Comparison of ENCODE assay signal across 16 cellular contexts in genomic region chr16:71350821-71351557, GRCh38. TPM values are rescaled to one million over a fixed set of nuclear protein-coding genes. Genes with fewer than 3 reads are reported as not detected.
A peak's percentile ranks its signal among the peaks of the same experiment; 100 is the strongest.
DNase-seq lines count a peak whose midpoint lies in the region; ATAC-seq and TF ChIP-seq lines count a peak whose summit lies in the region.
"Had no signal": no experiment of that assay in that cellular context is flagged by ENCODE, and none has a peak within 500 bp of the region (broad histone marks: within the 10 kb centered on the region; RNA-seq: fewer than 3 reads in every experiment).

No MANE protein-coding gene starts in this region.

- DNase-seq in cardiac septum (ENCODE audit: low spot score) = peak; percentile 63
- DNase-seq in Right ventricle myocardium inferior (ENCODE audit: missing footprints) = no peak
- DNase-seq in HuH-7.5 (ENCODE audit: low spot score) = peak; percentile 7
- peak; percentile 36 for DNase-seq in islet precursor cell
- peak; percentile 41 for DNase-seq in osteoblast (ENCODE audit: insufficient read length, low spot score, missing footprints)
- no peak for DNase-seq in HPDE6-E6E7 (ENCODE audit: extremely low spot score)
- DNase-seq in omental fat pad (ENCODE audit: low spot score) = no peak
- DNase-seq: BE2C, DND-41, GDM1, H7, IMR-90 had no signal

- H3K9me3 ChIP-seq in osteoblast (ENCODE audit: low read depth, low read length) = no peaks in the 10 kb centered on the region
- H3K9me3 ChIP-seq: A549, BE2C had no signal

- no peak for TF ChIP-seq CTCF in osteoblast (IDR thresholded peaks at IDR 0.05; ENCODE audit: extremely low read depth, low read depth, low read length)
- no peak for TF ChIP-seq CTCF in omental fat pad (IDR thresholded peaks at IDR 0.05)

- no peak overlapping the region for H2AFZ ChIP-seq in osteoblast (ENCODE audit: low read length)
- H2AFZ ChIP-seq: GM23338 had no signal

- peaks cover 16% of the 10 kb centered on the region for H3K27me3 ChIP-seq in osteoblast (ENCODE audit: insufficient read depth, low read length)

- H4K20me1 ChIP-seq in osteoblast (ENCODE audit: insufficient read depth, low read length) = no peaks in the 10 kb centered on the region

- no peak overlapping the region for H3K4me2 ChIP-seq in osteoblast (ENCODE audit: insufficient read depth, low read length)
- H3K4me2 ChIP-seq: A549, GM23338 had no signal

- H3K36me3 ChIP-seq in osteoblast (ENCODE audit: insufficient read depth, low read length) = no peaks in the 10 kb centered on the region
- H3K36me3 ChIP-seq: BE2C had no signal

- no peaks in the 10 kb centered on the region for H3K79me2 ChIP-seq in osteoblast (ENCODE audit: insufficient read depth, low read length)

- H3K27ac ChIP-seq in osteoblast (ENCODE audit: low read depth, low read length) = no peak overlapping the region
- H3K27ac ChIP-seq: A549 had no signal

- intact Hi-C loops in cardiac septum (cut with DNase I) (no loop called here), Right ventricle myocardium inferior (cut with DNase I) (no loop called here)

- ATAC-seq in Right ventricle myocardium inferior (no peak), HG03520 (IDR thresholded peaks at IDR 0.05; ENCODE audit: unreplicated experiment) (no peak), omental fat pad (ENCODE audit: low FRiP score) (no peak)
- ATAC-seq: A549; CD8-positive, alpha-beta T cell; GM23338 had no signal

- H3K4me1 ChIP-seq in osteoblast (ENCODE audit: insufficient read depth, low read length) = no peaks in the 10 kb centered on the region
- H3K4me1 ChIP-seq: A549, BE2C had no signal

- no peak overlapping the region for H3K4me3 ChIP-seq in osteoblast (ENCODE audit: insufficient read depth, low read length)
- H3K4me3 ChIP-seq: A549, GM23338 had no signal

RNA-seq across cellular contexts. Expression of gene CALB2, which starts 7.5 kb away (rescaled TPM):
- total RNA-seq in cardiac septum (0.70 TPM), Right ventricle myocardium inferior (1.7 TPM), osteoblast (1.1 and 2.4 TPM in 2 replicates), omental fat pad (100 to 1,000 TPM in 2 of 4 donors, 10 to 100 TPM in 2; 15.0 to 148 (median 105) TPM)
- total RNA-seq: CD8-positive, alpha-beta T cell had no signal

Comparison
In these comparisons a context has a peak if more than half of its experiments do, and no peak if none do; other contexts are left out.
1. DNase-seq: peak in cardiac septum (single experiment), HuH-7.5 (single experiment), islet precursor cell (single experiment) and osteoblast (single experiment); none in Right ventricle myocardium inferior (single experiment), HPDE6-E6E7 (single experiment) and omental fat pad (single experiment).